8 cellular contexts compared by ENCODE assay signal in the genomic region with DNA sequence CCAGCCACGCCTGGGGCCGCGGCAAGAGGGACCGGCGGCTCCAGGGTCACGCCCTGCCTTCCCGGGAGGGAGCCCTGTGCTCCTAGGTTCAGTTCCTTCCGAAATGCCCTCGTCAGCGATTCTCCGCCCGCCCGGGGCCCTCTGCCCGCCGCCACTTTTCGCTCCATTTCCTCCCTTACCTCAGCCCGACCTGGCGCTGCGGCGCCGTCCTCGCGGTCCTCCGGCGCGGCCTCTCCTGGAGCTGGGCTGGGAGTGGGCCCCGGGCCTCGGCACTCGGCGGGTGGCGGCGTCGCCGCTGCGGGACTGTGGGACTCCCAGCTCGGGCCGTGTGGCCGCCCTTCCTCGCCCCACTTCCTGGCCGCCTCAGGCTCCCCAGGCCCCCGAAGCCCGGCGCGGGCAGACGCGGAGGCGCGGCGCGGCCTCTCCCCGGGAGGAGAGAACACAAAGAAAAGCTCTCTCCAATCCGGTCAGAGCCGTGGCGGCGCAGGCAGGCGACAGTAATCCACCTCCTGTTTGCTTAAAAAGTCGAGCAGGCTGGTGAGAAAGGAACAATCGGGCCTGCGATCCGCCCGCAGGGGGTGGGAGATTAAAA. TPM values are rescaled to one million over a fixed set of nuclear protein-coding genes. Genes with fewer than 3 reads are reported as not detected.
DNase-seq lines count a peak whose midpoint lies in the region; ATAC-seq and TF ChIP-seq lines count a peak whose summit lies in the region.

No MANE protein-coding gene starts in this region.

- peak; percentile 12 for TF ChIP-seq POLR2A in right lobe of liver (IDR thresholded peaks at IDR 0.05)

- ATAC-seq in right lobe of liver: peak in 1 of 4 donors; percentile 9

- peak overlapping the region; percentile 80 for H3K27ac ChIP-seq in ACC112 (ENCODE audit: low read depth, low read length)
- peak overlapping the region; percentile 88 for H3K27ac ChIP-seq in SJCRH30
- H3K27ac ChIP-seq in right lobe of liver: peak overlapping the region; percentile 96 to 98 (median 96)
- peak overlapping the region; percentile 86 for H3K27ac ChIP-seq in thymus (ENCODE audit: low read depth)

- H3K9me3 ChIP-seq in SJCRH30 (replicated peaks): no peaks in the 10 kb centered on the region
- H3K9me3 ChIP-seq in right lobe of liver: no peaks in the 10 kb centered on the region
- no peaks in the 10 kb centered on the region for H3K9me3 ChIP-seq in thymus (ENCODE audit: control insufficient read depth)

- H3K36me3 ChIP-seq in ACC112 (ENCODE audit: insufficient read depth, low read length) (no peaks in the 10 kb centered on the region), SJCRH30 (no peaks in the 10 kb centered on the region), right lobe of liver (no peaks in the 10 kb centered on the region), thymus (ENCODE audit: control insufficient read depth, insufficient read depth) (peaks cover under 1% of the 10 kb centered on the region)

- H3K4me3 ChIP-seq in ACC112 (ENCODE audit: low read depth, low read length) (peak overlapping the region; percentile 87), SJCRH30 (peak overlapping the region; percentile 80), right lobe of liver (peak overlapping the region; percentile 47 to 63 (median 53)), thymus (ENCODE audit: low read length) (peak overlapping the region; percentile 87)

- CTCF ChIA-PET in HEK293T (lab: Yijun Ruan, JAX): interaction anchor here (0.7 to 2.8 kb wide), 5 partner anchors 33 to 114 kb away, joined by 3 to 22 read pairs (median 4); no protein-coding TSS in a partner anchor

- H3K79me2 ChIP-seq in ACC112 (ENCODE audit: control insufficient read depth, insufficient read depth, low read length, unreplicated experiment): peaks cover 76% of the 10 kb centered on the region

- POLR2A ChIA-PET in HEK293T (lab: Yijun Ruan, JAX): interaction anchor here (0.7 to 2.8 kb wide), 13 partner anchors 9 to 116 kb away, joined by 3 to 13 read pairs (median 5); partner anchors contain the start of genes ACTG1 and SLC38A10

- whole genome bisulfite sequencing in right lobe of liver (ENCODE audit: insufficient coverage, low coverage, low lambda C conversion rate, missing lambda C conversion rate): 0% methylated on average over 31 of the region's 61 CpGs
- under 1% methylated on average over 61 of the region's 61 CpGs for WGBS in thymus

- H2AFZ ChIP-seq in ACC112 (ENCODE audit: low read length, unreplicated experiment): no peak overlapping the region

- H3K27me3 ChIP-seq in ACC112 (ENCODE audit: insufficient read depth, low read length) (no peaks in the 10 kb centered on the region), SJCRH30 (no peaks in the 10 kb centered on the region), right lobe of liver (no peaks in the 10 kb centered on the region), thymus (ENCODE audit: control insufficient read depth, insufficient read depth) (peaks cover 22% of the 10 kb centered on the region)

- DNase-seq in HEK293T (ENCODE audit: extremely low spot score): peak; percentile 43
- peak; percentile 94 to 96 for DNase-seq in SJCRH30
- DNase-seq in cerebellar cortex (ENCODE audit: low spot score): peak; percentile 71
- DNase-seq in right lobe of liver: peak in 1 of 3 donors; percentile 67
- DNase-seq in activated CD4-positive, CD25-positive, alpha-beta regulatory T cell (lab: John Stamatoyannopoulos, UW): no peak
- no peak for DNase-seq in amniotic stem cell (lab: John Stamatoyannopoulos, UW)

- H3K4me1 ChIP-seq in ACC112 (ENCODE audit: control insufficient read depth, insufficient read depth, low read length, unreplicated experiment): peaks cover 28% of the 10 kb centered on the region
- H3K4me1 ChIP-seq in SJCRH30: peaks cover 17% of the 10 kb centered on the region
- H3K4me1 ChIP-seq in right lobe of liver: peaks cover 0 to 47% (median 21%) of the 10 kb centered on the region in 4 donors
- peaks cover 49% of the 10 kb centered on the region for H3K4me1 ChIP-seq in thymus (ENCODE audit: control insufficient read depth, insufficient read depth, low read length)

- no peak for TF ChIP-seq CTCF in right lobe of liver (IDR thresholded peaks at IDR 0.05)

- intact Hi-C loops in right lobe of liver (cut with DNase I): no loop called here

TF ChIP-seq in HEK293T, 16 proteins besides CTCF, POLR2A, EP300 and RAD21:
- TF ChIP-seq FOXK2 (IDR thresholded peaks at IDR 0.05) (no peak), ARNT (IDR thresholded peaks at IDR 0.05) (no peak), ZNF384 (IDR thresholded peaks at IDR 0.05) (no peak), FOXM1 (IDR thresholded peaks at IDR 0.05; ENCODE audit: borderline replicate concordance) (no peak)

RNA-seq across cellular contexts. Expression of gene BAHCC1, which starts 1.6 kb away (rescaled TPM):
- total RNA-seq in SJCRH30 (2014; rRNA removed; shearing (Covaris generic)): 17.4 and 20.0 TPM in 2 replicates
- total RNA-seq in right lobe of liver: 1 to 10 TPM; 2.5 to 6.4 (median 4.9) TPM
- 7.3 TPM for polyA plus RNA-seq in thymus

Comparison
In these comparisons a context has a peak if more than half of its experiments do, and no peak if none do; other contexts are left out.
1. DNase-seq: peak in HEK293T (single experiment), SJCRH30 (2 of 2) and cerebellar cortex (single experiment); none in activated CD4-positive, CD25-positive, alpha-beta regulatory T cell (0 of 4) and amniotic stem cell (single experiment).
2. Peak in every context shown above with its lines, with median percentiles within 50 percentile points of each other: H3K27ac ChIP-seq and H3K4me3 ChIP-seq.